In the genomic region with DNA sequence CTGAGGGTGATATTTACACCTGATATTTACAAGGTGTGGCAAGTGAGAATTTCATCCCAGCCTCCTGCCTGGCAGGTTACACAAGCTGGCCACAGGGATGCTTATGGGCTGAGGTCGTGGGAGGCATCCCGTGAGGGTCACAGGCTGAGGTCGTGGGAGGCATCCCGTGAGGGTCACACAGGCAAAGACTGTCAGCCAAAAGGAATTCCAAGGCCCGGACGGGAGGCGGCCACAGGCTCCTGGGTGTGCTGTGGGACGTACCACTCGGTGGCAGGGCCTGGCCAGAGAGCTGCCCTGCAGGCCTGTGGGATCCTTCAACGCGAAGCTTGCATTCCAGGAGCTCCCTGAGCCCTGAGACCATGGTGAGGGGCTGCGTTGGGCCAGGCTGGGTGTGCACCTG, we compare ENCODE assay signal across 1 cellular context.
TF ChIP-seq lines count a peak whose summit lies in the region.

No MANE protein-coding gene starts in this region.

TF ChIP-seq in H1, 55 proteins besides CTCF, POLR2A, EP300 and RAD21:
- TF ChIP-seq HDAC2 (IDR thresholded peaks at IDR 0.05; ENCODE audit: borderline replicate concordance in 1 of 2, low read depth in 2 of 2, low read length in 2 of 2), result no peak
- no peak for TF ChIP-seq NANOG (IDR thresholded peaks at IDR 0.05; ENCODE audit: insufficient read depth, low read depth, low read length, poor library complexity, severe bottlenecking)
- no peak for TF ChIP-seq SP2 (IDR thresholded peaks at IDR 0.05; ENCODE audit: low read length)
- no peak for TF ChIP-seq CBX5 (IDR thresholded peaks at IDR 0.05; ENCODE audit: low read depth, low read length)
- no peak for TF ChIP-seq KDM1A (IDR thresholded peaks at IDR 0.05; ENCODE audit: borderline replicate concordance, low read length)
- TF ChIP-seq JUN (IDR thresholded peaks at IDR 0.05; ENCODE audit: low read depth, low read length), result no peak
- TF ChIP-seq SP4 (IDR thresholded peaks at IDR 0.05; ENCODE audit: low read length), result no peak
- no peak for TF ChIP-seq RNF2 (IDR thresholded peaks at IDR 0.05; ENCODE audit: borderline replicate concordance, low read depth, low read length, missing control alignments, poor library complexity, severe bottlenecking)
- no peak for TF ChIP-seq CREB1 (IDR thresholded peaks at IDR 0.05)
- no peak for TF ChIP-seq CHD7 (IDR thresholded peaks at IDR 0.05; ENCODE audit: insufficient replicate concordance, low read length)
- no peak for TF ChIP-seq SUZ12 (IDR thresholded peaks at IDR 0.05; ENCODE audit: low read length)
- no peak for TF ChIP-seq POLR2AphosphoS5 (IDR thresholded peaks at IDR 0.05; ENCODE audit: low read depth, low read length)
- TF ChIP-seq HDAC6 (IDR thresholded peaks at IDR 0.05; ENCODE audit: low read depth, low read length), result no peak
- TF ChIP-seq CTBP2 (IDR thresholded peaks at IDR 0.05; ENCODE audit: borderline replicate concordance, insufficient read depth, insufficient read length, low read length), result no peak
- TF ChIP-seq YY1 (IDR thresholded peaks at IDR 0.05; ENCODE audit: low read depth, low read length), result no peak
- TF ChIP-seq TBP (IDR thresholded peaks at IDR 0.05; ENCODE audit: low read depth, low read length), result no peak
